9 cellular contexts compared by ENCODE assay signal in the genomic region with DNA sequence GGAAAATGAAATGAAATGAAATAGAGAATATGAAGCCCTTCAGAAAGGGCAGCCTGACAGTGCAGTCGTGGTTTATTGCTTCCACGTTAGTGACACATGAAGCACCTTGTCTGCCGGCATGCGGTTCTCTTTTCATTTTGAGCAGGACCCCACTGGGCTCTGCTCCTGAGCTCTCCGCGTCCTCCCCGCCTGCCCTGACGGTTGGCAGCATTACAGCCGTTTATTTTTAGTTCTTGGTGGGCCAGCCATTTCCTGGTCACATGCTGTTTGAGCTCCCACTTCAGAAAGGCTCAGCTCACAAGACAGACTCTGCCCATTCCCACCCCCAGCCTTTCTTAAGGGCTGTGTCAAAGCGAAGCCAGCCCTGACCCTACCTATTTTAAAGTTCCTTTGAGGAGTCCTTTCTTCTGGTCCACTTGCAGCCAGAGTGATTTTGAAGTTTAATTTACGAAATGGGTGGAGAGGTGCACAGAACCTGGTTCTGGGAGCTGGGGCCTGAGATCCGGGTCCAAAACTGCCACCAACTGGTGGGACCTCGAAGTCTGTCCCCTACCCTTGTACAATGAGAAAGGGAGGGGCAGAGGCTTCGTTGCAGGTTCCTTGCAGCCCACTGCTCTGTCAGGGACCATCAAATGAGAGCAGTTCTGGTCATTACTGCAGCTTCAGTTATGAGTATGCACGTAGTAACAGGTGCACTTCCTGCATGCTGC.
DNase-seq lines count a peak whose midpoint lies in the region; ATAC-seq, FAIRE-seq and TF ChIP-seq lines count a peak whose summit lies in the region.
"Had no signal": no experiment of that assay in that cellular context is flagged by ENCODE, and none has a peak within 500 bp of the region (broad histone marks: within the 10 kb centered on the region; RNA-seq: fewer than 3 reads in every experiment).

No MANE protein-coding gene starts in this region.

- ATAC-seq in HG03280 (IDR thresholded peaks at IDR 0.05; ENCODE audit: unreplicated experiment) (peak; percentile 74), pancreas (peak in 3 of 4 donors; percentile 11 to 51 (median 19))

- intact Hi-C loops in pancreas (cut with DNase I) = no loop called here

- peaks cover 25% of the 10 kb centered on the region for H3K4me1 Mint-ChIP-seq in activated T-cell treated with anti-CD3 and anti-CD28 coated beads, Interleukin-2, amount 50 U/mL, for 24 hours (ENCODE audit: low read depth)
- peaks cover 49% of the 10 kb centered on the region for H3K4me1 Mint-ChIP-seq in brain

- H3K27ac Mint-ChIP-seq in activated T-cell treated with anti-CD3 and anti-CD28 coated beads, Interleukin-2, amount 50 U/mL, for 24 hours = peak overlapping the region; percentile 30
- H3K27ac Mint-ChIP-seq in brain = peak overlapping the region; percentile 73 to 97 (median 92)

- H3K9me3 ChIP-seq in pancreas = no peaks in the 10 kb centered on the region

- no peaks in the 10 kb centered on the region for H3K36me3 Mint-ChIP-seq in activated T-cell treated with anti-CD3 and anti-CD28 coated beads, Interleukin-2, amount 50 U/mL, for 24 hours (ENCODE audit: low read depth)
- H3K36me3 Mint-ChIP-seq in brain = peaks cover 8% of the 10 kb centered on the region

- H3K4me3 ChIP-seq in pancreas = no peak overlapping the region

- no peak overlapping the region for H3K27ac ChIP-seq in pancreas

- WGBS in pancreas, 2 donors = 45 to 46% methylated on average over 15 of the region's 15 CpGs

- no peak overlapping the region for H3K4me3 Mint-ChIP-seq in activated T-cell treated with anti-CD3 and anti-CD28 coated beads, Interleukin-2, amount 50 U/mL, for 24 hours
- H3K4me3 Mint-ChIP-seq in brain = peak overlapping the region in 3 of 5 experiments; percentile 25 to 34 (median 34)

- DNase-seq in activated T-cell treated with anti-CD3 and anti-CD28 coated beads, Interleukin-2, amount 50 U/mL, for 24 hours = no peak
- DNase-seq in activated T-cell treated with anti-CD3 and anti-CD28 coated beads, Interleukin-2, amount 50 U/mL, for 48 hours = no peak
- DNase-seq in pancreas (no peak), DMS 273 treated with DMSO at 0.1 percent for 48 hours (lab: John Stamatoyannopoulos, UW) (no peak), H4 (ENCODE audit: low spot score) (no peak), NCI-H82 treated with DMSO at 0.1 percent for 48 hours (lab: John Stamatoyannopoulos, UW; ENCODE audit: unreplicated experiment) (no peak)

- H3K9me3 Mint-ChIP-seq in activated T-cell treated with anti-CD3 and anti-CD28 coated beads, Interleukin-2, amount 50 U/mL, for 24 hours = peaks cover 2% of the 10 kb centered on the region
- H3K9me3 Mint-ChIP-seq in brain = peaks cover 4 to 21% (median 10%) of the 10 kb centered on the region in 5 experiments

- no peaks in the 10 kb centered on the region for H3K27me3 ChIP-seq in pancreas

- no peaks in the 10 kb centered on the region for H3K36me3 ChIP-seq in pancreas

- H3K4me1 ChIP-seq in pancreas = no peaks in the 10 kb centered on the region

- peaks cover 13% of the 10 kb centered on the region for H3K27me3 Mint-ChIP-seq in activated T-cell treated with anti-CD3 and anti-CD28 coated beads, Interleukin-2, amount 50 U/mL, for 24 hours
- H3K27me3 Mint-ChIP-seq in brain = no peaks in the 10 kb centered on the region

- FAIRE-seq in pancreas (lab: Jason Lieb, UNC) = no peak
- FAIRE-seq: keratinocyte had no signal

- no peak for TF ChIP-seq CTCF in brain (conservative IDR thresholded peaks at IDR 0.05)
- TF ChIP-seq CTCF in pancreas (IDR thresholded peaks at IDR 0.05) = no peak
